ENCODE assay signal across 17 cellular contexts in genomic region chr21:27739187-27739586, GRCh38.
DNase-seq lines count a peak whose midpoint lies in the region; ATAC-seq and TF ChIP-seq lines count a peak whose summit lies in the region.
"Had no signal": no experiment of that assay in that cellular context is flagged by ENCODE, and none has a peak within 500 bp of the region (broad histone marks: within the 10 kb centered on the region; RNA-seq: fewer than 3 reads in every experiment).

No MANE protein-coding gene starts in this region.

- H3K4me3 ChIP-seq in osteoblast (ENCODE audit: insufficient read depth, low read length) = no peak overlapping the region
- H3K4me3 ChIP-seq: BLaER1, GM23338 had no signal

- H3K4me1 ChIP-seq in osteoblast (ENCODE audit: insufficient read depth, low read length) = no peaks in the 10 kb centered on the region
- H3K4me1 ChIP-seq: BLaER1, Caco-2 had no signal

- DNase-seq in left ventricle myocardium superior (no peak), left cardiac atrium (no peak), osteoblast (ENCODE audit: insufficient read length, low spot score, missing footprints) (no peak), sciatic nerve (ENCODE audit: low spot score) (no peak), NCI-H1417 (lab: John Stamatoyannopoulos, UW) (no peak)
- DNase-seq: Caco-2; CD4-positive, CD25-positive, alpha-beta regulatory T cell; CD8-positive, alpha-beta T cell; DMS153; DND-41; H9 had no signal

- H2AFZ ChIP-seq in osteoblast (ENCODE audit: low read length) = peak overlapping the region; percentile 5
- H2AFZ ChIP-seq: GM23338 had no signal

- no peaks in the 10 kb centered on the region for H3K9me3 ChIP-seq in osteoblast (ENCODE audit: low read depth, low read length)
- H3K9me3 ChIP-seq: Caco-2 had no signal

- intact Hi-C loops in left ventricle myocardium superior (cut with micrococcal nuclease) = no loop called here
- intact Hi-C loops in left cardiac atrium (cut with DNase I) = no loop called here
- intact Hi-C loops in sciatic nerve (cut with DNase I) = no loop called here

- H3K27ac ChIP-seq in osteoblast (ENCODE audit: low read depth, low read length) = no peak overlapping the region
- H3K27ac ChIP-seq: 22Rv1, BLaER1, C4-2B had no signal

- no peaks in the 10 kb centered on the region for H4K20me1 ChIP-seq in osteoblast (ENCODE audit: insufficient read depth, low read length)
- H4K20me1 ChIP-seq: BLaER1 had no signal

- no peaks in the 10 kb centered on the region for H3K36me3 ChIP-seq in osteoblast (ENCODE audit: insufficient read depth, low read length)
- H3K36me3 ChIP-seq: BLaER1 had no signal

- ATAC-seq in left ventricle myocardium superior (peak; percentile 49), left cardiac atrium (no peak), sciatic nerve (peak; percentile 55), HG02763 (IDR thresholded peaks at IDR 0.05; ENCODE audit: unreplicated experiment) (no peak)
- ATAC-seq: CD8-positive, alpha-beta T cell; GM23338; HCT116 had no signal

- H3K79me2 ChIP-seq in osteoblast (ENCODE audit: insufficient read depth, low read length) = no peaks in the 10 kb centered on the region

- H3K27me3 ChIP-seq in osteoblast (ENCODE audit: insufficient read depth, low read length) = no peaks in the 10 kb centered on the region
- H3K27me3 ChIP-seq: BLaER1 had no signal

- H3K4me2 ChIP-seq in osteoblast (ENCODE audit: insufficient read depth, low read length) = no peak overlapping the region
- H3K4me2 ChIP-seq: BLaER1, GM23338 had no signal

- TF ChIP-seq CTCF in osteoblast (IDR thresholded peaks at IDR 0.05; ENCODE audit: extremely low read depth, low read depth, low read length) = no peak

Comparison
In these comparisons a context has a peak if more than half of its experiments do, and no peak if none do; other contexts are left out.
1. ATAC-seq: peak in left ventricle myocardium superior (single experiment) and sciatic nerve (single experiment); none in left cardiac atrium (0 of 2) and HG02763 (single experiment).